ENCODE assay signal across 1 cellular context in the genomic region with DNA sequence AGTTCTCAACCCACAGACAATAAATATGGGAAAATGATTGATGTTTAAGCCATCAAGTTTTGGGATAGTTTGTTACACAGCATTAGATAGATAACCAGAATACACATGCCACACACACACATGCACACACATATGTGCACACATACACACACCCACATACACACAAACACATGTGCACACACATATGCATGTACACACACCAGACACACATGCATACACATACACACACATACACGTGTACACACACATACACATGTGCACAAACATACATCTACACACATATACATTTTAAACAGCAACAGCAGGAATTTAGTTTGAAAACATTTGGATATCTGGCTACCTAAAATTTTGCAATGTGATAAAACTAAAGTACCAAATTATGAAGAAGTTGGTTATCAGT.
TF ChIP-seq lines count a peak whose summit lies in the region.

No MANE protein-coding gene starts in this region.

TF ChIP-seq in HepG2, 621 proteins besides CTCF, POLR2A, EP300 and RAD21:
- TF ChIP-seq ZNF34 (CRISPR knock-in tag; IDR thresholded peaks at IDR 0.05; ENCODE audit: borderline replicate concordance) (no peak), ZNF605 (CRISPR knock-in tag; IDR thresholded peaks at IDR 0.05) (no peak), MZF1 (CRISPR knock-in tag; IDR thresholded peaks at IDR 0.05; ENCODE audit: borderline replicate concordance) (no peak), CEBPG (CRISPR knock-in tag; IDR thresholded peaks at IDR 0.05) (no peak), ZSCAN21 (CRISPR knock-in tag; IDR thresholded peaks at IDR 0.05; ENCODE audit: borderline replicate concordance) (no peak), SNAPC2 (CRISPR knock-in tag; IDR thresholded peaks at IDR 0.05) (no peak), DR1 (CRISPR knock-in tag; IDR thresholded peaks at IDR 0.05) (no peak), ZFP82 (CRISPR knock-in tag; IDR thresholded peaks at IDR 0.05; ENCODE audit: borderline replicate concordance) (no peak)
- TF ChIP-seq, protein P1, sequence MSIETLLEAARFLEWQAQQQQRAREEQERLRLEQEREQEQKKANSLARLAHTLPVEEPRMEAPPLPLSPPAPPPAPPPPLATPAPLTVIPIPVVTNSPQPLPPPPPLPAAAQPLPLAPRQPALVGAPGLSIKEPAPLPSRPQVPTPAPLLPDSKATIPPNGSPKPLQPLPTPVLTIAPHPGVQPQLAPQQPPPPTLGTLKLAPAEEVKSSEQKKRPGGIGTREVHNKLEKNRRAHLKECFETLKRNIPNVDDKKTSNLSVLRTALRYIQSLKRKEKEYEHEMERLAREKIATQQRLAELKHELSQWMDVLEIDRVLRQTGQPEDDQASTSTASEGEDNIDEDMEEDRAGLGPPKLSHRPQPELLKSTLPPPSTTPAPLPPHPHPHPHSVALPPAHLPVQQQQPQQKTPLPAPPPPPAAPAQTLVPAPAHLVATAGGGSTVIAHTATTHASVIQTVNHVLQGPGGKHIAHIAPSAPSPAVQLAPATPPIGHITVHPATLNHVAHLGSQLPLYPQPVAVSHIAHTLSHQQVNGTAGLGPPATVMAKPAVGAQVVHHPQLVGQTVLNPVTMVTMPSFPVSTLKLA (IDR thresholded peaks at IDR 0.05), result peak; percentile 97
